ENCODE assay signal across 8 cellular contexts in the genomic region with DNA sequence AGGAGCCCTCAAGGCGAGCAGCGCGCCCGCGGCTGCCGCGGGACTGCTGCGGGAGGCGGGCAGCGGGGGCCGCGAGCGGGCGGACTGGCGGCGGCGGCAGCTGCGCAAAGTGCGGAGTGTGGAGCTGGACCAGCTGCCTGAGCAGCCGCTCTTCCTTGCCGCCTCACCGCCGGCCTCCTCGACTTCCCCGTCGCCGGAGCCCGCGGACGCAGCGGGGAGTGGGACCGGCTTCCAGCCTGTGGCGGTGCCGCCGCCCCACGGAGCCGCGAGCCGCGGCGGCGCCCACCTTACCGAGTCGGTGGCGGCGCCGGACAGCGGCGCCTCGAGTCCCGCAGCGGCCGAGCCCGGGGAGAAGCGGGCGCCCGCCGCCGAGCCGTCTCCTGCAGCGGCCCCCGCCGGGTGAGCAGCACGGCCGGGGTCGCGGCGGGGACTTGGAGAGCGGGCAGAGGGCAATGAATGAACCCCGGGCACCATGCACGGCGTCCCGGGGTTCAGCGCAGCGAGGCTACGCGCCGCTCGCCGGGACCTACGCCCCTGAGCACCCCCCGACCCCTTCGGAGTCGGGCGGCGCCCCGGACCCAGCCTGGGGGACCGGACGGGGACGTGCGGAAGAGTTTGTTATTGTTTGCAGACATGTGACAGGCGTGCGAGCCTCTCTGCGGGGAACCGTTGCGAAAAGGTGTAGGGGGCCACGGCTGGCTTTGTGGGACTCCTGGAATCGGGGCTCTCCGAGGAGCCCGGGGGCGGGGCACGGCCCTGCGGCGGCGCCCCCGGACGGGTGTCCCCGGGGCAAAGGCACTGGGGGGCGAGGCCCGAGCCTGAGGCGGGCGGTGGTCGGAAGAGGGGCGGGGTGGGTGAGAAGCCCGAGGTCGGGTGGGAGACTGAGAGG. TPM values are rescaled to one million over a fixed set of nuclear protein-coding genes. Genes with fewer than 3 reads are reported as not detected.
DNase-seq lines count a peak whose midpoint lies in the region; ATAC-seq and TF ChIP-seq lines count a peak whose summit lies in the region.

No MANE protein-coding gene starts in this region.

- H3K27ac ChIP-seq in esophagus muscularis mucosa (replicated peaks in 1 of 4): peak overlapping the region; percentile 85 to 96 (median 92)
- peak overlapping the region; percentile 99 for H3K27ac ChIP-seq in urinary bladder (ENCODE audit: low read depth)

- DNase-seq in HFFc6: peak; percentile 11
- peak; percentile 67 for DNase-seq in NB4 (ENCODE audit: low read depth)
- DNase-seq in activated T-cell treated with anti-CD3 and anti-CD28 coated beads, Interleukin-2, amount 50 U/mL, for 4 hours: peak; percentile 14
- no peak for DNase-seq in esophagus muscularis mucosa (ENCODE audit: extremely low spot score)
- no peak for DNase-seq in nephron progenitor cell
- no peak for DNase-seq in NCI-H510A (lab: John Stamatoyannopoulos, UW)

- H3K4me1 Mint-ChIP-seq in HFFc6 (ENCODE audit: low read depth) (peaks cover 32% of the 10 kb centered on the region), nephron progenitor cell (peaks cover 36% of the 10 kb centered on the region)
- H3K4me1 Mint-ChIP-seq in activated T-cell treated with anti-CD3 and anti-CD28 coated beads, Interleukin-2, amount 50 U/mL, for 4 hours (ENCODE audit: low read depth): peaks cover 40% of the 10 kb centered on the region

- H3K4me1 ChIP-seq in esophagus muscularis mucosa: peaks cover 13 to 45% (median 36%) of the 10 kb centered on the region in 4 donors
- H3K4me1 ChIP-seq in urinary bladder (ENCODE audit: insufficient read depth): peaks cover 1% of the 10 kb centered on the region

- no peak for TF ChIP-seq EP300 in esophagus muscularis mucosa (IDR thresholded peaks at IDR 0.05)

- WGBS in esophagus muscularis mucosa: under 1% methylated on average over 25 of the region's 116 CpGs
- WGBS in urinary bladder: under 1% methylated on average over 116 of the region's 116 CpGs

- no peaks in the 10 kb centered on the region for H3K36me3 ChIP-seq in esophagus muscularis mucosa
- H3K36me3 ChIP-seq in urinary bladder (ENCODE audit: insufficient read depth): no peaks in the 10 kb centered on the region

- ATAC-seq in GM18505 (IDR thresholded peaks at IDR 0.05; ENCODE audit: unreplicated experiment): peak; percentile 30
- ATAC-seq in activated T-cell treated with anti-CD3 and anti-CD28 coated beads, Interleukin-2, amount 50 U/mL, for 4 hours: peak; percentile 38 to 47

- H3K4me3 ChIP-seq in NB4 (ENCODE audit: low read depth, low read length): peak overlapping the region; percentile 85
- H3K4me3 ChIP-seq in esophagus muscularis mucosa: peak overlapping the region; percentile 81 to 96 (median 94)
- H3K4me3 ChIP-seq in urinary bladder (ENCODE audit: low read depth, low read length): peak overlapping the region; percentile 98

- H3K27me3 Mint-ChIP-seq in HFFc6 (ENCODE audit: insufficient read depth) (peaks cover 11% of the 10 kb centered on the region; the same call in 1 of the 2 replicates), nephron progenitor cell (ENCODE audit: low read depth, poor library complexity) (peaks cover 16% of the 10 kb centered on the region)
- no peaks in the 10 kb centered on the region for H3K27me3 Mint-ChIP-seq in activated T-cell treated with anti-CD3 and anti-CD28 coated beads, Interleukin-2, amount 50 U/mL, for 4 hours (ENCODE audit: low read depth)

- intact Hi-C loops in esophagus muscularis mucosa (cut with DNase I): loop anchor here (5.0 kb wide), 1 partner anchor 334 kb away; no protein-coding TSS in a partner anchor

- no peak for TF ChIP-seq CTCF in HFFc6 (IDR thresholded peaks at IDR 0.05)
- no peak for TF ChIP-seq CTCF in NB4 (IDR thresholded peaks at IDR 0.05; ENCODE audit: low read depth, low read length)
- TF ChIP-seq CTCF in esophagus muscularis mucosa (IDR thresholded peaks at IDR 0.05): no peak
- TF ChIP-seq CTCF in nephron progenitor cell (IDR thresholded peaks at IDR 0.05): no peak

- peak overlapping the region; percentile 89 for H3K4me3 Mint-ChIP-seq in HFFc6
- peak overlapping the region; percentile 94 for H3K4me3 Mint-ChIP-seq in activated T-cell treated with anti-CD3 and anti-CD28 coated beads, Interleukin-2, amount 50 U/mL, for 4 hours
- peak overlapping the region; percentile 87 for H3K4me3 Mint-ChIP-seq in nephron progenitor cell

- H3K9me3 ChIP-seq in esophagus muscularis mucosa: no peaks in the 10 kb centered on the region

- H3K27ac Mint-ChIP-seq in HFFc6 (peak overlapping the region; percentile 70; the same call in 1 of the 2 replicates), nephron progenitor cell (no peak overlapping the region)

- no peaks in the 10 kb centered on the region for H3K27me3 ChIP-seq in esophagus muscularis mucosa

- TF ChIP-seq POLR2A in GM18505 (IDR thresholded peaks at IDR 0.05; ENCODE audit: borderline replicate concordance, extremely low read depth, insufficient read depth, insufficient read length) (no peak), NB4 (IDR thresholded peaks at IDR 0.05; ENCODE audit: extremely low read depth, insufficient read length) (no peak), esophagus muscularis mucosa (IDR thresholded peaks at IDR 0.05; ENCODE audit: low read depth) (no peak)

- H3K36me3 Mint-ChIP-seq in HFFc6 (ENCODE audit: low read depth): no peaks in the 10 kb centered on the region
- H3K36me3 Mint-ChIP-seq in activated T-cell treated with anti-CD3 and anti-CD28 coated beads, Interleukin-2, amount 50 U/mL, for 4 hours (ENCODE audit: insufficient read depth): peaks cover 5% of the 10 kb centered on the region
- peaks cover 6% of the 10 kb centered on the region for H3K36me3 Mint-ChIP-seq in nephron progenitor cell (ENCODE audit: low read depth)

- no peaks in the 10 kb centered on the region for H3K9me3 Mint-ChIP-seq in HFFc6
- no peaks in the 10 kb centered on the region for H3K9me3 Mint-ChIP-seq in activated T-cell treated with anti-CD3 and anti-CD28 coated beads, Interleukin-2, amount 50 U/mL, for 4 hours
- H3K9me3 Mint-ChIP-seq in nephron progenitor cell: no peaks in the 10 kb centered on the region

RNA-seq across cellular contexts. Expression of gene MAP3K1, which starts 0.6 kb away (rescaled TPM):
- 1 to 10 TPM; 3.4 to 4.7 (median 3.7) TPM for total RNA-seq in HFFc6 (2021; fragmentation: NEBNext Ultra II Directional; extraction: Animal tissue kit (Norgen Biotek cat#: 25700))
- total RNA-seq in activated T-cell treated with anti-CD3 and anti-CD28 coated beads, Interleukin-2, amount 50 U/mL, for 4 hours: 10 to 100 TPM; 18.2 to 19.1 (median 18.6) TPM
- total RNA-seq in esophagus muscularis mucosa: 10 to 100 TPM in 1 of 4 donors, 1 to 10 TPM in 3; 7.2 to 12.3 (median 8.8) TPM
- 62.2 TPM for total RNA-seq in urinary bladder
- 3.7 TPM for polyA plus RNA-seq in urinary bladder

Comparison
In these comparisons a context has a peak if more than half of its experiments do, and no peak if none do; other contexts are left out.
1. DNase-seq: peak in HFFc6 (single experiment), NB4 (single experiment) and activated T-cell treated with anti-CD3 and anti-CD28 coated beads, Interleukin-2, amount 50 U/mL, for 4 hours (single experiment); none in esophagus muscularis mucosa (single experiment), nephron progenitor cell (single experiment) and NCI-H510A (single experiment).
2. Peak in every context shown above with its lines, with median percentiles within 50 percentile points of each other: H3K4me3 Mint-ChIP-seq and H3K4me3 ChIP-seq.